In genomic region chr17:10171057-10171456, GRCh38 we compare ENCODE assay signal across 15 cellular contexts. TPM values are rescaled to one million over a fixed set of nuclear protein-coding genes. Genes with fewer than 3 reads are reported as not detected.
DNase-seq lines count a peak whose midpoint lies in the region; ATAC-seq, FAIRE-seq and TF ChIP-seq lines count a peak whose summit lies in the region.
"Had no signal": no experiment of that assay in that cellular context is flagged by ENCODE, and none has a peak within 500 bp of the region (broad histone marks: within the 10 kb centered on the region; RNA-seq: fewer than 3 reads in every experiment).

No MANE protein-coding gene starts in this region.

- TF ChIP-seq POLR2A in esophagus muscularis mucosa (IDR thresholded peaks at IDR 0.05; ENCODE audit: low read depth) (no peak), GM12891 (IDR thresholded peaks at IDR 0.05; ENCODE audit: low read depth, low read length) (no peak)

- no peaks in the 10 kb centered on the region for H3K9me3 ChIP-seq in KOPT-K1 (ENCODE audit: insufficient read depth, low read length, poor library complexity, severe bottlenecking)
- no peaks in the 10 kb centered on the region for H3K9me3 ChIP-seq in esophagus muscularis mucosa
- no peaks in the 10 kb centered on the region for H3K9me3 ChIP-seq in thymus (ENCODE audit: control insufficient read depth)
- H3K9me3 ChIP-seq in A673 (ENCODE audit: low read depth, low read length, poor library complexity, severe bottlenecking): no peaks in the 10 kb centered on the region
- H3K9me3 ChIP-seq: left lung, pancreas had no signal

- CTCF ChIA-PET in A673 (lab: Charles Lee): interaction anchor here (0.5 kb wide), 1 partner anchor 1759 kb away, joined by 8 read pairs; no protein-coding TSS in a partner anchor
- CTCF ChIA-PET in activated CD4-positive, alpha-beta memory T cell treated with anti-CD3 and anti-CD28 coated beads for 36 hours (lab: Charles Lee): interaction anchor here (1.0 kb wide), 1 partner anchor 55 kb away, joined by 3 read pairs; no protein-coding TSS in a partner anchor

- TF ChIP-seq EP300 in esophagus muscularis mucosa (IDR thresholded peaks at IDR 0.05): no peak

- DNase-seq in esophagus muscularis mucosa (ENCODE audit: extremely low spot score) (no peak), naive B cell (peak; percentile 11), A673 (ENCODE audit: low spot score) (no peak), GM12891 (ENCODE audit: insufficient read length, low spot score) (no peak)
- DNase-seq in activated CD4-positive, alpha-beta memory T cell treated with anti-CD3 and anti-CD28 coated beads for 36 hours: no peak
- DNase-seq: activated CD8-positive, alpha-beta memory T cell treated with anti-CD3 and anti-CD28 coated beads for 24 hours; activated naive CD4-positive, alpha-beta T cell treated with anti-CD3 and anti-CD28 coated beads, Interleukin-2, amount 50 U/mL, for 16 hours; DMS79; left lung; pancreas; stimulated activated CD4-positive, alpha-beta T cell treated with anti-CD3 and anti-CD28 coated beads, Interleukin-2, amount 100 ng/mL, for 48 hours; stimulated activated naive CD8-positive, alpha-beta T cell treated with anti-CD3 and anti-CD28 coated beads, Interleukin-15, amount 100 ng/mL, for 72 hours had no signal

- POLR2A ChIA-PET in A673 (lab: Charles Lee; ENCODE audit: low non-redundant PET): no interaction called here
- POLR2A ChIA-PET in activated CD4-positive, alpha-beta memory T cell treated with anti-CD3 and anti-CD28 coated beads for 36 hours (lab: Charles Lee): no interaction called here

- H3K4me3 Mint-ChIP-seq in naive B cell: peak overlapping the region in 3 of 8 donors; percentile 20 to 67 (median 26)
- H3K4me3 Mint-ChIP-seq in activated CD4-positive, alpha-beta memory T cell treated with anti-CD3 and anti-CD28 coated beads for 36 hours: no peak overlapping the region
- H3K4me3 Mint-ChIP-seq: T-helper 1 cell treated with Interleukin-12 subunit alpha and Interleukin-12 subunit beta and Interleukin-4 antibody, amounts not matched to agents 30 μg/mL and 1 μg/mL, for 36 hours had no signal

- TF ChIP-seq CTCF in esophagus muscularis mucosa (IDR thresholded peaks at IDR 0.05) (no peak), A673 (conservative IDR thresholded peaks at IDR 0.05; ENCODE audit: low read depth, low read length) (no peak)

- H3K27me3 Mint-ChIP-seq in naive B cell: no peaks in the 10 kb centered on the region
- H3K27me3 Mint-ChIP-seq in activated CD4-positive, alpha-beta memory T cell treated with anti-CD3 and anti-CD28 coated beads for 36 hours: peaks cover 10% of the 10 kb centered on the region

- intact Hi-C loops in esophagus muscularis mucosa (cut with DNase I) (no loop called here), A673 (cut with micrococcal nuclease; ENCODE audit: unreplicated experiment) (no loop called here)
- intact Hi-C loops in activated CD4-positive, alpha-beta memory T cell treated with anti-CD3 and anti-CD28 coated beads for 36 hours (cut with micrococcal nuclease): no loop called here

- H3K36me3 Mint-ChIP-seq in naive B cell: no peaks in the 10 kb centered on the region
- no peaks in the 10 kb centered on the region for H3K36me3 Mint-ChIP-seq in activated CD4-positive, alpha-beta memory T cell treated with anti-CD3 and anti-CD28 coated beads for 36 hours

- no peak for FAIRE-seq in GM12891 (lab: Jason Lieb, UNC)
- FAIRE-seq: pancreas had no signal

- peaks cover 13 to 26% (median 24%) of the 10 kb centered on the region in 4 donors for H3K4me1 ChIP-seq in esophagus muscularis mucosa
- peaks cover 18% of the 10 kb centered on the region for H3K4me1 ChIP-seq in thymus (ENCODE audit: control insufficient read depth, insufficient read depth, low read length)
- H3K4me1 ChIP-seq in A673 (ENCODE audit: insufficient read depth, low read length, poor library complexity, severe bottlenecking): peaks cover 12% of the 10 kb centered on the region
- H3K4me1 ChIP-seq: pancreas had no signal

- peaks cover 0 to 5% (median 0%) of the 10 kb centered on the region in 4 donors for H3K27me3 ChIP-seq in esophagus muscularis mucosa
- H3K27me3 ChIP-seq in thymus (ENCODE audit: control insufficient read depth, insufficient read depth): no peaks in the 10 kb centered on the region
- no peaks in the 10 kb centered on the region for H3K27me3 ChIP-seq in A673 (replicated peaks; ENCODE audit: insufficient read depth, low read depth, low read length, poor library complexity)
- H3K27me3 ChIP-seq: pancreas had no signal

- H3K4me1 Mint-ChIP-seq in naive B cell: peaks cover 28 to 54% (median 29%) of the 10 kb centered on the region in 3 donors
- H3K4me1 Mint-ChIP-seq in activated CD4-positive, alpha-beta memory T cell treated with anti-CD3 and anti-CD28 coated beads for 36 hours (ENCODE audit: low read depth): peaks cover 15% of the 10 kb centered on the region

- no TSS peak for BruUV-seq in A673 (replicated peaks; lab: Mats Ljungman, UMichigan)

- 48% methylated on average over 6 of the region's 7 CpGs for WGBS in esophagus muscularis mucosa
- WGBS in thymus: 35% methylated on average over 7 of the region's 7 CpGs

- H3K27ac Mint-ChIP-seq in naive B cell: peak overlapping the region; percentile 56 to 97 (median 76)
- H3K27ac Mint-ChIP-seq in activated CD4-positive, alpha-beta memory T cell treated with anti-CD3 and anti-CD28 coated beads for 36 hours: no peak overlapping the region
- H3K27ac Mint-ChIP-seq: T-helper 1 cell treated with Interleukin-12 subunit alpha and Interleukin-12 subunit beta and Interleukin-4 antibody, amounts not matched to agents 30 μg/mL and 1 μg/mL, for 36 hours had no signal

- H3K4me3 ChIP-seq in esophagus muscularis mucosa (peak overlapping the region in 1 of 4 donors; percentile 16), thymus (ENCODE audit: low read length) (peak overlapping the region; percentile 25), A673 (ENCODE audit: low read depth, low read length, poor library complexity, severe bottlenecking) (no peak overlapping the region)
- H3K4me3 ChIP-seq: left lung, pancreas had no signal

- H3K27ac ChIP-seq in KOPT-K1 (ENCODE audit: low read depth, low read length, poor library complexity, severe bottlenecking) (peak overlapping the region; percentile 50), esophagus muscularis mucosa (replicated peaks in 1 of 4) (peak overlapping the region; percentile 27 to 52 (median 45)), thymus (ENCODE audit: low read depth) (peak overlapping the region; percentile 36), A673 (ENCODE audit: low read depth, low read length, poor library complexity, severe bottlenecking) (no peak overlapping the region)
- H3K27ac ChIP-seq: pancreas had no signal

- H3K36me3 ChIP-seq in KOPT-K1 (ENCODE audit: insufficient read depth, low read length) (no peaks in the 10 kb centered on the region), esophagus muscularis mucosa (no peaks in the 10 kb centered on the region), thymus (ENCODE audit: control insufficient read depth, insufficient read depth) (no peaks in the 10 kb centered on the region), A673 (ENCODE audit: insufficient read depth, low read length, poor library complexity, severe bottlenecking) (no peaks in the 10 kb centered on the region)
- H3K36me3 ChIP-seq: left lung, pancreas had no signal

- no peaks in the 10 kb centered on the region for H3K9me3 Mint-ChIP-seq in naive B cell
- H3K9me3 Mint-ChIP-seq in activated CD4-positive, alpha-beta memory T cell treated with anti-CD3 and anti-CD28 coated beads for 36 hours: no peaks in the 10 kb centered on the region

- ATAC-seq in naive B cell (ENCODE audit: low read depth in 2 of 2): peak in 1 of 2 donors; percentile 11

TF ChIP-seq in GM12891, 5 proteins besides CTCF, POLR2A, EP300 and RAD21:
- TF ChIP-seq POU2F2 (IDR thresholded peaks at IDR 0.05; ENCODE audit: low read depth, low read length) (no peak), TAF1 (IDR thresholded peaks at IDR 0.05; ENCODE audit: low read depth, low read length) (no peak), POLR2AphosphoS5 (IDR thresholded peaks at IDR 0.05; ENCODE audit: low read depth, low read length) (no peak), SPI1 (IDR thresholded peaks at IDR 0.05; ENCODE audit: low read depth, low read length) (no peak), PAX5 (IDR thresholded peaks at IDR 0.05; ENCODE audit: insufficient read depth, low read length, severe bottlenecking) (no peak)

RNA-seq across cellular contexts. Expression of gene GAS7, which starts 27.3 kb away (rescaled TPM):
- 100 to 1,000 TPM in 1 of 4 donors, 10 to 100 TPM in 3; 77.3 to 124 (median 86.7) TPM for total RNA-seq in esophagus muscularis mucosa
- 1 to 10 TPM in 5 of 6 donors, not detected in 1; 1.1 to 3.6 (median 1.8) TPM for polyA plus RNA-seq in naive B cell (ENCODE audit: low read depth in 6 of 6)
- 4.3 TPM for polyA plus RNA-seq in thymus
- 2.3 and 2.8 TPM in 2 replicates for total RNA-seq in A673 (2021)
- under 1 TPM; 0.24 to 0.26 TPM for total RNA-seq in activated CD4-positive, alpha-beta memory T cell treated with anti-CD3 and anti-CD28 coated beads for 36 hours
- 8.7 TPM for polyA plus RNA-seq in GM12891 (2012; ENCODE audit: low read depth, missing spikeins)

Comparison
In these comparisons a context has a peak if more than half of its experiments do, and no peak if none do; other contexts are left out.
1. RNA of gene GAS7, which starts 27.3 kb away (total RNA-seq): 77.3 to 124 TPM in esophagus muscularis mucosa; 2.3 to 2.8 TPM in A673 and 0.24 to 0.26 TPM in activated CD4-positive, alpha-beta memory T cell treated with anti-CD3 and anti-CD28 coated beads for 36 hours; every median in the first group is over 10 times any median in the second.